ENCODE assay signal across 24 cellular contexts in genomic region chr12:19301223-19301622, GRCh38.
"Had no signal": no experiment of that assay in that cellular context is flagged by ENCODE, and none has a peak within 500 bp of the region (broad histone marks: within the 10 kb centered on the region; RNA-seq: fewer than 3 reads in every experiment).

No MANE protein-coding gene starts in this region.

- H3K27ac Mint-ChIP-seq: IgD-negative memory B cell had no signal

- H3K4me3 ChIP-seq: K562, SJSA1 had no signal

- FAIRE-seq: HepG2, K562, RCC 7860 had no signal

- H3K4me1 Mint-ChIP-seq: IgD-negative memory B cell had no signal

- H3K4me1 ChIP-seq: SJSA1 had no signal

- H3K27ac ChIP-seq: KMS-11, SJSA1 had no signal

- H3K27me3 ChIP-seq: SJSA1 had no signal

- DNase-seq: Kasumi-1, NCI-H1092 treated with DMSO at 0.1 percent for 48 hours, NCI-H1417, NCI-H1436 treated with DMSO at 0.1 percent for 48 hours, NCI-H1694, NCI-H187 treated with DMSO at 0.1 percent for 48 hours, NCI-H2029 treated with DMSO at 0.1 percent for 48 hours, NCI-H2171 treated with DMSO at 0.1 percent for 48 hours, NCI-H345, NCI-H446 treated with DMSO at 0.1 percent for 48 hours, NCI-H524, NCI-H526 treated with DMSO at 0.1 percent for 48 hours, NCI-H748 treated with DMSO at 0.1 percent for 48 hours, Right ventricle myocardium superior, RPMI8226, SIG-M5, SK-N-SH, SW 1271 had no signal

- H3K4me2 ChIP-seq: KMS-11, SK-N-SH had no signal

- H3K9ac ChIP-seq: KMS-11, SK-N-SH had no signal

- H3K36me3 Mint-ChIP-seq: IgD-negative memory B cell had no signal

- H3K9me3 ChIP-seq: SJSA1, SK-N-SH had no signal

- H3K4me3 Mint-ChIP-seq: IgD-negative memory B cell had no signal

- ATAC-seq: HepG2, K562 had no signal
